22 cellular contexts compared by ENCODE assay signal in genomic region chr20:34951252-34951651, GRCh38. TPM values are rescaled to one million over a fixed set of nuclear protein-coding genes. Genes with fewer than 3 reads are reported as not detected.
DNase-seq lines count a peak whose midpoint lies in the region; ATAC-seq and TF ChIP-seq lines count a peak whose summit lies in the region.
"Had no signal": no experiment of that assay in that cellular context is flagged by ENCODE, and none has a peak within 500 bp of the region (broad histone marks: within the 10 kb centered on the region; RNA-seq: fewer than 3 reads in every experiment).

No MANE protein-coding gene starts in this region.

- 0 out of 2 replicates have a peak, but pooled peaks cover 4% of the 10 kb centered on the region for H3K36me3 ChIP-seq in Karpas-422 (ENCODE audit: insufficient read depth, low read length)
- no peaks in the 10 kb centered on the region for H3K36me3 ChIP-seq in gastrocnemius medialis
- peaks cover 9% of the 10 kb centered on the region for H3K36me3 ChIP-seq in mammary epithelial cell (ENCODE audit: insufficient read depth, low read length)

- H3K4me3 ChIP-seq in Karpas-422 (ENCODE audit: low read length) (peak overlapping the region; percentile 16; the same call in 1 of the 2 replicates), epithelial cell of esophagus (ENCODE audit: low read length) (no peak overlapping the region), gastrocnemius medialis (no peak overlapping the region), mammary epithelial cell (replicated peaks in 1 of 3; ENCODE audit: insufficient read depth in 1 of 3, low read depth in 2 of 3, low read length in 3 of 3) (no peak overlapping the region)
- H3K4me3 ChIP-seq: mucosa of descending colon, skin epidermis had no signal

- ATAC-seq in gastrocnemius medialis: peak; percentile 56 to 58
- ATAC-seq: effector memory CD8-positive, alpha-beta T cell; mucosa of descending colon; stimulated activated naive B cell treated with anti-CD40 and anti-IgM and Interleukin-4, amounts not matched to agents 10 μg/mL and 1 μg/mL and 100 μg/mL, for 72 hours had no signal

- H3K4me2 ChIP-seq in Karpas-422 (ENCODE audit: low read depth, low read length, poor library complexity, severe bottlenecking) (peak overlapping the region; percentile 58), mammary epithelial cell (ENCODE audit: insufficient read depth, low read depth, low read length) (no peak overlapping the region)

- CTCF ChIA-PET in mammary epithelial cell (lab: Charles Lee; ENCODE audit: low non-redundant PET): no interaction called here

- in situ Hi-C loops in gastrocnemius medialis (cut with MboI; ENCODE audit: low sequenced_read_pairs in 4 of 4): no loop called here
- in situ Hi-C loops in mammary epithelial cell (cut with MboI; ENCODE audit: low sequenced_read_pairs in 2 of 2): no loop called here

- intact Hi-C loops in gastrocnemius medialis (cut with DNase I; ENCODE audit: low total_unique reads) (loop anchor here (10.0 kb wide), 1 partner anchor 144 kb away; the partner anchor contains the start of gene TRPC4AP), mammary epithelial cell (cut with micrococcal nuclease) (no loop called here)

- H3K9me2 ChIP-seq in Karpas-422 (replicated peaks; ENCODE audit: insufficient read depth, low read length): no peaks in the 10 kb centered on the region

- peak overlapping the region; percentile 25 for H3K9ac ChIP-seq in Karpas-422 (ENCODE audit: low read length)
- no peak overlapping the region for H3K9ac ChIP-seq in mammary epithelial cell (ENCODE audit: insufficient read depth, low read length)

- DNase-seq in Karpas-422 (peak; percentile 81), NCI-H526 treated with DMSO at 0.1 percent for 48 hours (lab: John Stamatoyannopoulos, UW) (peak; percentile 96), epithelial cell of esophagus (ENCODE audit: low read depth) (peak; percentile 85), gastrocnemius medialis (no peak), NCI-H524 (lab: John Stamatoyannopoulos, UW) (no peak), COLO668 (lab: John Stamatoyannopoulos, UW; ENCODE audit: unreplicated experiment) (no peak), mammary epithelial cell (no peak)
- DNase-seq: activated B cell treated with CpG ODN at 0.5 μM for 24 hours; activated CD4-positive, alpha-beta T cell treated with anti-CD3 and anti-CD28 coated beads, Interleukin-2, amount 50 U/mL, for 48 hours; activated CD8-positive, alpha-beta memory T cell treated with anti-CD3 and anti-CD28 coated beads, Interleukin-2, amount 50 U/mL, for 48 hours; CD4-positive, alpha-beta memory T cell; DMS53; effector memory CD8-positive, alpha-beta T cell; HFFc6; KG1; NCI-H187 treated with DMSO at 0.1 percent for 48 hours; stimulated activated CD4-positive, alpha-beta T cell treated with anti-CD3 and anti-CD28 coated beads, Interleukin-2, amount 100 ng/mL, for 24 hours; stimulated activated naive B cell treated with anti-CD40 and anti-IgM and Interleukin-4, amounts not matched to agents 10 μg/mL and 1 μg/mL and 100 μg/mL, for 72 hours; T1000 had no signal

- WGBS in mammary epithelial cell (ENCODE audit: low coverage, missing lambda C conversion rate): 100% methylated on average over 2 of the region's 2 CpGs

- H3K4me1 ChIP-seq in Karpas-422 (ENCODE audit: low read length): peaks cover 35% of the 10 kb centered on the region
- peaks cover 24 to 62% of the 10 kb centered on the region in 2 donors for H3K4me1 ChIP-seq in gastrocnemius medialis
- H3K4me1 ChIP-seq in mammary epithelial cell (ENCODE audit: insufficient read depth, low read length): peaks cover 10% of the 10 kb centered on the region

- dilution Hi-C loops in mammary epithelial cell (cut with HindIII; ENCODE audit: low sequenced_read_pairs): loop anchor here (5.0 kb wide), 1 partner anchor 34 kb away; no protein-coding TSS in a partner anchor

- no peak for TF ChIP-seq CTCF in epithelial cell of esophagus (IDR thresholded peaks at IDR 0.05; ENCODE audit: insufficient read depth, low read depth, low read length, missing control alignments)
- no peak for TF ChIP-seq CTCF in gastrocnemius medialis (IDR thresholded peaks at IDR 0.05 in 4 of 5, conservative IDR thresholded peaks at IDR 0.05 in 1 of 5)
- no peak for TF ChIP-seq CTCF in mammary epithelial cell (conservative IDR thresholded peaks at IDR 0.05 in 1 of 2, IDR thresholded peaks at IDR 0.05 in 1 of 2; ENCODE audit: extremely low read depth in 1 of 2, insufficient read depth in 1 of 2, low read depth in 1 of 2, low read length in 2 of 2)

- TF ChIP-seq POLR2A in gastrocnemius medialis (IDR thresholded peaks at IDR 0.05): no peak

- no TSS peak for BruUV-seq in mammary epithelial cell (replicated peaks; lab: Mats Ljungman, UMichigan)

- H3K27me3 ChIP-seq in Karpas-422 (ENCODE audit: low read length): no peaks in the 10 kb centered on the region
- no peaks in the 10 kb centered on the region for H3K27me3 ChIP-seq in gastrocnemius medialis
- H3K27me3 ChIP-seq in mammary epithelial cell (ENCODE audit: insufficient read depth, low read length): no peaks in the 10 kb centered on the region

- no peaks in the 10 kb centered on the region for H3K9me3 ChIP-seq in Karpas-422 (ENCODE audit: low read length)
- no peaks in the 10 kb centered on the region for H3K9me3 ChIP-seq in gastrocnemius medialis
- H3K9me3 ChIP-seq in mammary epithelial cell (replicated peaks; ENCODE audit: insufficient read depth, low read length): no peaks in the 10 kb centered on the region
- H3K9me3 ChIP-seq: mucosa of descending colon had no signal

- H3K79me2 ChIP-seq in Karpas-422 (ENCODE audit: low read length) (no peaks in the 10 kb centered on the region), mammary epithelial cell (ENCODE audit: insufficient read depth, low read length) (peaks cover 39% of the 10 kb centered on the region)

- H2AFZ ChIP-seq in Karpas-422 (ENCODE audit: low read length): no peak overlapping the region
- H2AFZ ChIP-seq in mammary epithelial cell (ENCODE audit: low read depth, low read length): no peak overlapping the region

- H3K27ac ChIP-seq in Karpas-422 (ENCODE audit: low read length) (peak overlapping the region; percentile 44), gastrocnemius medialis (peak overlapping the region; percentile 83 to 98 (median 91)), mammary epithelial cell (ENCODE audit: insufficient read depth, low read depth, low read length) (no peak overlapping the region)
- H3K27ac ChIP-seq: skin epidermis had no signal

- H4K20me1 ChIP-seq in Karpas-422 (ENCODE audit: insufficient read depth, low read depth, low read length) (no peaks in the 10 kb centered on the region), mammary epithelial cell (ENCODE audit: insufficient read depth, low read length) (no peaks in the 10 kb centered on the region)

RNA-seq across cellular contexts. Expression of gene GSS, which starts 4.4 kb away (rescaled TPM):
- total RNA-seq in Karpas-422 (2014; rRNA removed; shearing (Covaris generic); ENCODE audit: low replicate concordance): 24.7 and 36.9 TPM in 2 replicates
- total RNA-seq in gastrocnemius medialis: 10 to 100 TPM; 14.1 to 33.0 (median 23.8) TPM
- total RNA-seq in mammary epithelial cell: 100 to 1,000 TPM; 102 to 115 TPM
- 127 TPM for polyA plus RNA-seq in mammary epithelial cell
- polyA minus RNA-seq in mammary epithelial cell: 147 TPM

RNA-seq across cellular contexts. Expression of gene MYH7B, which starts 4.4 kb away (rescaled TPM):
- total RNA-seq in Karpas-422 (2014; rRNA removed; shearing (Covaris generic); ENCODE audit: low replicate concordance): 0.07 TPM in 1 of 2 replicates, not detected in the other
- total RNA-seq in gastrocnemius medialis (1 to 10 TPM; 1.6 to 8.5 (median 3.3) TPM), mammary epithelial cell (under 1 TPM; under 0.01 to 0.28 TPM)
- polyA plus RNA-seq in mammary epithelial cell: 0.11 TPM
- polyA minus RNA-seq in mammary epithelial cell: not detected
- polyA plus RNA-seq: neural cell had no signal

Comparison
In these comparisons a context has a peak if more than half of its experiments do, and no peak if none do; other contexts are left out.
1. DNase-seq: peak in Karpas-422 (single experiment), NCI-H526 treated with DMSO at 0.1 percent for 48 hours (single experiment) and epithelial cell of esophagus (single experiment); none in gastrocnemius medialis (0 of 2), NCI-H524 (0 of 2), COLO668 (single experiment) and mammary epithelial cell (single experiment).